Comparison of ENCODE assay signal across 7 cellular contexts in the genomic region with DNA sequence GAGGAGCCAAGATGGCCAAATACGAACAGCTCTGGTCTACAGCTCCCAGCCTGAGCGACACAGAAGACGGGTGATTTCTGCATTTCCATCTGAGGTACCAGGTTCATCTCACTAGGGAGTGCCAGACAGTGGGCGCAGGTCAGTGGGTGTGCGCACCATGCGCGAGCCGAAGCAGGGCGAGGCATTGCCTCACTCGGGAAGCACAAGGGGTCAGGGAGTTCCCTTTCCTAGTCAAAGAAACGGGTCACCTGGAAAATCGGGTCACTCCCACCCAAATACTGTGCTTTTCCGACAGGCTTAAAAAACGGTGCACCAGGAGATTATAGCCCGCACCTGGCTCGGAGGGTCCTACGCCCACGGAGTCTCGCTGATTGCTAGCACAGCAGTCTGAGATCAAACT. TPM values are rescaled to one million over a fixed set of nuclear protein-coding genes. Genes with fewer than 3 reads are reported as not detected.
"Had no signal": no experiment of that assay in that cellular context is flagged by ENCODE, and none has a peak within 500 bp of the region (broad histone marks: within the 10 kb centered on the region; RNA-seq: fewer than 3 reads in every experiment).

No MANE protein-coding gene starts in this region.

RNA-seq across cellular contexts. Expression of a gene that starts 19.7 kb away (rescaled TPM):
- total RNA-seq: colonic mucosa, dermis blood vessel endothelial cell, epithelial cell of proximal tubule, esophagus mucosa, esophagus muscularis mucosa, fibroblast of villous mesenchyme, glomerular endothelial cell had no signal
